8 cellular contexts compared by ENCODE assay signal in genomic region chr7:101815826-101816488, GRCh38. TPM values are rescaled to one million over a fixed set of nuclear protein-coding genes. Genes with fewer than 3 reads are reported as not detected.
DNase-seq lines count a peak whose midpoint lies in the region; ATAC-seq and TF ChIP-seq lines count a peak whose summit lies in the region.

No MANE protein-coding gene starts in this region.

- DNase-seq in NCI-H446 treated with DMSO at 0.1 percent for 48 hours (lab: John Stamatoyannopoulos, UW) (peak; percentile 34), dermis microvascular lymphatic vessel endothelial cell (ENCODE audit: low read depth in 2 of 2) (peak; percentile 40 to 85), right lobe of liver (peak; percentile 76 to 77 (median 77))
- DNase-seq in activated CD4-positive, alpha-beta T cell treated with anti-CD3 and anti-CD28 coated beads for 36 hours = peak; percentile 85
- peak; percentile 72 for DNase-seq in stimulated activated CD4-positive, alpha-beta T cell treated with anti-CD3 and anti-CD28 coated beads, Interleukin-4, amount 100 ng/mL, for 1 hour

- CTCF ChIA-PET in activated CD4-positive, alpha-beta T cell treated with anti-CD3 and anti-CD28 coated beads for 36 hours (lab: Charles Lee) = interaction anchor here (0.5 kb wide), 1 partner anchor 15 kb away, joined by 4 read pairs; no protein-coding TSS in a partner anchor

- no peaks in the 10 kb centered on the region for H3K9me3 ChIP-seq in right lobe of liver

- H3K4me3 ChIP-seq in ACC112 (ENCODE audit: low read depth, low read length) (peak overlapping the region; percentile 75), right lobe of liver (peak overlapping the region; percentile 32 to 84 (median 52))

- peak overlapping the region; percentile 42 for H3K27ac Mint-ChIP-seq in activated CD4-positive, alpha-beta T cell treated with anti-CD3 and anti-CD28 coated beads for 36 hours

- 3% methylated on average over 7 of the region's 88 CpGs for WGBS in right lobe of liver (ENCODE audit: insufficient coverage, low coverage, low lambda C conversion rate, missing lambda C conversion rate)

- TF ChIP-seq CTCF in right lobe of liver (IDR thresholded peaks at IDR 0.05) = peak in 2 of 4 donors; percentile 10 to 36

- ATAC-seq in HG03103 (IDR thresholded peaks at IDR 0.05; ENCODE audit: low read depth, unreplicated experiment) (peak; percentile 36), right lobe of liver (peak; percentile 57 to 76 (median 64))
- ATAC-seq in activated CD4-positive, alpha-beta T cell treated with anti-CD3 and anti-CD28 coated beads for 36 hours = peak; percentile 78

- peak; percentile 32 for TF ChIP-seq POLR2A in GM18526 (IDR thresholded peaks at IDR 0.05; ENCODE audit: extremely low read depth, insufficient read length)
- peak; percentile 39 for TF ChIP-seq POLR2A in right lobe of liver (IDR thresholded peaks at IDR 0.05)

- no peaks in the 10 kb centered on the region for H3K36me3 ChIP-seq in ACC112 (ENCODE audit: insufficient read depth, low read length)
- no peaks in the 10 kb centered on the region for H3K36me3 ChIP-seq in right lobe of liver

- H3K9me3 Mint-ChIP-seq in activated CD4-positive, alpha-beta T cell treated with anti-CD3 and anti-CD28 coated beads for 36 hours (ENCODE audit: low read depth) = no peaks in the 10 kb centered on the region

- H3K27ac ChIP-seq in ACC112 (ENCODE audit: low read depth, low read length) = no peak overlapping the region; the same call in 1 of the 2 replicates
- peak overlapping the region in 2 of 3 donors; percentile 57 to 83 for H3K27ac ChIP-seq in right lobe of liver

- H3K27me3 ChIP-seq in ACC112 (ENCODE audit: insufficient read depth, low read length) (no peaks in the 10 kb centered on the region), right lobe of liver (no peaks in the 10 kb centered on the region)

- H3K79me2 ChIP-seq in ACC112 (ENCODE audit: control insufficient read depth, insufficient read depth, low read length, unreplicated experiment) = peaks cover 31% of the 10 kb centered on the region

- H3K36me3 Mint-ChIP-seq in activated CD4-positive, alpha-beta T cell treated with anti-CD3 and anti-CD28 coated beads for 36 hours (ENCODE audit: low read depth) = no peaks in the 10 kb centered on the region

- H3K4me1 ChIP-seq in ACC112 (ENCODE audit: control insufficient read depth, insufficient read depth, low read length, unreplicated experiment) (peaks cover 10% of the 10 kb centered on the region), right lobe of liver (peaks cover 0 to 24% (median 6%) of the 10 kb centered on the region in 4 donors)

- H3K4me1 Mint-ChIP-seq in activated CD4-positive, alpha-beta T cell treated with anti-CD3 and anti-CD28 coated beads for 36 hours = peaks cover 26% of the 10 kb centered on the region

- intact Hi-C loops in activated CD4-positive, alpha-beta T cell treated with anti-CD3 and anti-CD28 coated beads for 36 hours (cut with DNase I, micrococcal nuclease) = loop anchor here (1.0 to 10.0 kb wide), 9 partner anchors 41 to 651 kb away; partner anchors contain the start of gene VGF (in 1 of the 2)
- intact Hi-C loops in right lobe of liver (cut with DNase I) = loop anchor here in 1 of 2 donors (10.0 kb wide), 1 partner anchor 121 kb away; no protein-coding TSS in a partner anchor

- peak overlapping the region; percentile 54 for H2AFZ ChIP-seq in ACC112 (ENCODE audit: low read length, unreplicated experiment)

- POLR2A ChIA-PET in activated CD4-positive, alpha-beta T cell treated with anti-CD3 and anti-CD28 coated beads for 36 hours (lab: Charles Lee) = no interaction called here

- peaks cover 2% of the 10 kb centered on the region for H3K27me3 Mint-ChIP-seq in activated CD4-positive, alpha-beta T cell treated with anti-CD3 and anti-CD28 coated beads for 36 hours

- peak overlapping the region; percentile 72 for H3K4me3 Mint-ChIP-seq in activated CD4-positive, alpha-beta T cell treated with anti-CD3 and anti-CD28 coated beads for 36 hours

RNA-seq across cellular contexts. Expression of gene CUX1, which starts 1.5 kb away (rescaled TPM):
- total RNA-seq in activated CD4-positive, alpha-beta T cell treated with anti-CD3 and anti-CD28 coated beads for 36 hours = 10 to 100 TPM; 21.6 to 23.5 TPM
- 15.1 and 25.5 TPM in 2 replicates for total RNA-seq in dermis microvascular lymphatic vessel endothelial cell
- total RNA-seq in right lobe of liver = 10 to 100 TPM; 34.3 to 53.1 (median 40.6) TPM

Comparison
In these comparisons a context has a peak if more than half of its experiments do, and no peak if none do; other contexts are left out.
1. DNase-seq: peak in every context shown above with its lines; median percentile 85 in activated CD4-positive, alpha-beta T cell treated with anti-CD3 and anti-CD28 coated beads for 36 hours; 77 in right lobe of liver; 72 in stimulated activated CD4-positive, alpha-beta T cell treated with anti-CD3 and anti-CD28 coated beads, Interleukin-4, amount 100 ng/mL, for 1 hour; 62 in dermis microvascular lymphatic vessel endothelial cell; 34 in NCI-H446 treated with DMSO at 0.1 percent for 48 hours.